28 cellular contexts compared by ENCODE assay signal in the genomic region with DNA sequence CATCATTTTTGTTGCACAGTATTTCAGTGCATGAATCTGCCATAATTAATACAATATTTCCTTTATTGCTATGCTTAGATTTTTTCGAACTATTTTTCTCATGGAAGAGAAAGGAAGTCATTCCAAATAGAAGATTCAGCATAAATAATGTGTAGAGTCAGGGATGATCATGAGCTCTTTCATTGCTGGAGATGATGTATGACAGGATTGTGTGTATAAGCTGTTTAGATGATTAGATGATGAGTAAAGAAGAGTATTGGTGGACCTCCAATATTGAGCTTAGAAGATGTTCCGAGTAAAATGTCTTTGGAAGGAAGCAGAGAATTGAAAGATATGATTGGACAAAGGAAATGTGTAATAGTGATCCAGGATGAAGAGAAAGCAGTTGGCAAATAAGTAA.
"Had no signal": no experiment of that assay in that cellular context is flagged by ENCODE, and none has a peak within 500 bp of the region (broad histone marks: within the 10 kb centered on the region; RNA-seq: fewer than 3 reads in every experiment).

No MANE protein-coding gene starts in this region.

- H3K4me1 ChIP-seq: heart left ventricle, left lung, prostate gland, right atrium auricular region, testis had no signal

- H2AFZ ChIP-seq: hepatocyte had no signal

- H3K27ac ChIP-seq: coronary artery, esophagus muscularis mucosa, gastroesophageal sphincter, heart left ventricle, hepatocyte, left lung, prostate gland, right atrium auricular region, testis, tibial artery had no signal

- H3K4me2 ChIP-seq: hepatocyte had no signal

- H3K27me3 Mint-ChIP-seq: naive thymus-derived CD8-positive, alpha-beta T cell; type B pancreatic cell had no signal

- H3K36me3 Mint-ChIP-seq: mesothelial cell of epicardium; naive thymus-derived CD8-positive, alpha-beta T cell; stimulated activated memory B cell treated with anti-CD40 and anti-IgM and Interleukin-4, amounts not matched to agents 10 μg/mL and 1 μg/mL and 100 μg/mL, for 72 hours; type B pancreatic cell had no signal

- H3K4me3 Mint-ChIP-seq: mesothelial cell of epicardium; naive thymus-derived CD8-positive, alpha-beta T cell; nephron progenitor cell; stimulated activated memory B cell treated with anti-CD40 and anti-IgM and Interleukin-4, amounts not matched to agents 10 μg/mL and 1 μg/mL and 100 μg/mL, for 72 hours; type B pancreatic cell had no signal

- H3K36me3 ChIP-seq: esophagus muscularis mucosa, gastroesophageal sphincter, heart left ventricle, left lung, prostate gland, right atrium auricular region, tibial artery had no signal

- ATAC-seq: gastroesophageal sphincter; heart left ventricle; left cardiac atrium; left lung; naive thymus-derived CD8-positive, alpha-beta T cell; sciatic nerve; stimulated activated memory B cell treated with anti-CD40 and anti-IgM and Interleukin-4, amounts not matched to agents 10 μg/mL and 1 μg/mL and 100 μg/mL, for 72 hours; stimulated activated naive CD8-positive, alpha-beta T cell treated with anti-CD3 and anti-CD28 coated beads, Interleukin-15, Interleukin-2, amounts not matched to agents 100 U/mL and 50 U/mL, for 24 hours had no signal

- H3K9me3 Mint-ChIP-seq: mesothelial cell of epicardium; stimulated activated memory B cell treated with anti-CD40 and anti-IgM and Interleukin-4, amounts not matched to agents 10 μg/mL and 1 μg/mL and 100 μg/mL, for 72 hours; type B pancreatic cell had no signal

- FAIRE-seq: endothelial cell of umbilical vein, islet of Langerhans had no signal

- H3K27me3 ChIP-seq: esophagus muscularis mucosa, gastroesophageal sphincter, heart left ventricle, hepatocyte, left lung, right atrium auricular region, testis, tibial artery had no signal

- H3K4me1 Mint-ChIP-seq: stimulated activated memory B cell treated with anti-CD40 and anti-IgM and Interleukin-4, amounts not matched to agents 10 μg/mL and 1 μg/mL and 100 μg/mL, for 72 hours had no signal

- DNase-seq: dermis blood vessel endothelial cell; effector memory CD4-positive, alpha-beta T cell; foreskin fibroblast; heart left ventricle; left cardiac atrium; left lung; mesenchymal stem cell; naive thymus-derived CD8-positive, alpha-beta T cell; nephron progenitor cell; nucleus accumbens; stimulated activated CD4-positive, alpha-beta T cell treated with anti-CD3 and anti-CD28 coated beads, Interleukin-2, amount 100 ng/mL, for 24 hours; stimulated activated CD4-positive, alpha-beta T cell treated with anti-CD3 and anti-CD28 coated beads, Interleukin-4, amount 100 ng/mL, for 4 hours; stimulated activated naive CD8-positive, alpha-beta T cell treated with anti-CD3 and anti-CD28 coated beads, Interleukin-15, Interleukin-2, amounts not matched to agents 100 U/mL and 50 U/mL, for 24 hours; substantia nigra; testis; tibial artery had no signal

- H3K9me3 ChIP-seq: esophagus muscularis mucosa, gastroesophageal sphincter, heart left ventricle, left lung, prostate gland, right atrium auricular region, testis, tibial artery had no signal

- H3K27ac Mint-ChIP-seq: mesothelial cell of epicardium; naive thymus-derived CD8-positive, alpha-beta T cell; nephron progenitor cell; stimulated activated memory B cell treated with anti-CD40 and anti-IgM and Interleukin-4, amounts not matched to agents 10 μg/mL and 1 μg/mL and 100 μg/mL, for 72 hours; type B pancreatic cell had no signal

- H3K4me3 ChIP-seq: coronary artery, esophagus muscularis mucosa, gastroesophageal sphincter, heart left ventricle, hepatocyte, left lung, prostate gland, right atrium auricular region, testis, tibial artery had no signal
